Comparison of ENCODE assay signal across 1 cellular context in the genomic region with DNA sequence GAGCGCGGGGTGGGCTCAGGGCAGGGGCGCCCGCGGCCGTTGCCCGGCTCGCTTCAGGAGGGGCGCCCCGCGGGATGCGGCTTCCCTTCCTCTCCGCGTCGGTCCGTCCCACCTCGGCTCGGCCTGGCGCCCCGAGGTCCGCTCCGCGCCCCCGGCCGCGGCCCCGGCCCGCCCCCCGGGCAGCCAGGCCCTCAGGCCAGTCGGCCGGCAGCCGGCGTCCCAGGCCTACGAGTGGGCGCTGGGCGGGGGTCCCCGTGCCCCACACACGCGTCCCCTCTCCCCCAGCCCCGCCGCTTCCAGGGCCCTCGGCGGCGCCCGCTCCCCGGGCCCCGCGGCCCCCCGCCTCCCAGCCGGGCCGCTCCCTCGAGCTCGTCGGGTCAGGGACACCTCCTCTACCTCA.
A peak's percentile ranks its signal among the peaks of the same experiment; 100 is the strongest.
TF ChIP-seq lines count a peak whose summit lies in the region.

No MANE protein-coding gene starts in this region.

TF ChIP-seq in HepG2, 621 proteins besides CTCF, POLR2A, EP300 and RAD21 (continued from another document):
- TF ChIP-seq, protein P1, sequence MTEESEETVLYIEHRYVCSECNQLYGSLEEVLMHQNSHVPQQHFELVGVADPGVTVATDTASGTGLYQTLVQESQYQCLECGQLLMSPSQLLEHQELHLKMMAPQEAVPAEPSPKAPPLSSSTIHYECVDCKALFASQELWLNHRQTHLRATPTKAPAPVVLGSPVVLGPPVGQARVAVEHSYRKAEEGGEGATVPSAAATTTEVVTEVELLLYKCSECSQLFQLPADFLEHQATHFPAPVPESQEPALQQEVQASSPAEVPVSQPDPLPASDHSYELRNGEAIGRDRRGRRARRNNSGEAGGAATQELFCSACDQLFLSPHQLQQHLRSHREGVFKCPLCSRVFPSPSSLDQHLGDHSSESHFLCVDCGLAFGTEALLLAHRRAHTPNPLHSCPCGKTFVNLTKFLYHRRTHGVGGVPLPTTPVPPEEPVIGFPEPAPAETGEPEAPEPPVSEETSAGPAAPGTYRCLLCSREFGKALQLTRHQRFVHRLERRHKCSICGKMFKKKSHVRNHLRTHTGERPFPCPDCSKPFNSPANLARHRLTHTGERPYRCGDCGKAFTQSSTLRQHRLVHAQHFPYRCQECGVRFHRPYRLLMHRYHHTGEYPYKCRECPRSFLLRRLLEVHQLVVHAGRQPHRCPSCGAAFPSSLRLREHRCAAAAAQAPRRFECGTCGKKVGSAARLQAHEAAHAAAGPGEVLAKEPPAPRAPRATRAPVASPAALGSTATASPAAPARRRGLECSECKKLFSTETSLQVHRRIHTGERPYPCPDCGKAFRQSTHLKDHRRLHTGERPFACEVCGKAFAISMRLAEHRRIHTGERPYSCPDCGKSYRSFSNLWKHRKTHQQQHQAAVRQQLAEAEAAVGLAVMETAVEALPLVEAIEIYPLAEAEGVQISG (CRISPR knock-in tag; IDR thresholded peaks at IDR 0.05): 0 out of 2 replicates have a peak, but pooled peaks have one; percentile 5
- TF ChIP-seq RBFOX2 (IDR thresholded peaks at IDR 0.05; ENCODE audit: low read depth, low read length): 0 out of 2 replicates have a peak, but pooled peaks have one; percentile 32
